ENCODE assay signal across 20 cellular contexts in genomic region chr3:117447419-117447818, GRCh38.
"Had no signal": no experiment of that assay in that cellular context is flagged by ENCODE, and none has a peak within 500 bp of the region (broad histone marks: within the 10 kb centered on the region; RNA-seq: fewer than 3 reads in every experiment).

No MANE protein-coding gene starts in this region.

- DNase-seq: stimulated activated CD4-positive, alpha-beta T cell treated with anti-CD3 and anti-CD28 coated beads, Interleukin-2, amount 100 ng/mL, for 48 hours; stimulated activated CD4-positive, alpha-beta T cell treated with anti-CD3 and anti-CD28 coated beads, Interleukin-4, amount 100 ng/mL, for 1 hour; stimulated activated CD4-positive, alpha-beta T cell treated with anti-CD3 and anti-CD28 coated beads, Interleukin-4, amount 100 ng/mL, for 24 hours; stimulated activated CD4-positive, alpha-beta T cell treated with anti-CD3 and anti-CD28 coated beads, Interleukin-4, amount 100 ng/mL, for 4 hours; stimulated activated CD8-positive, alpha-beta memory T cell treated with anti-CD3 and anti-CD28 coated beads, Interleukin-4, amount 100 ng/mL, for 48 hours; stimulated activated naive B cell treated with anti-CD40 and anti-IgM and Interleukin-4, amounts not matched to agents 10 μg/mL and 1 μg/mL and 100 μg/mL, for 72 hours; stimulated activated naive CD4-positive, alpha-beta T cell; stimulated activated naive CD4-positive, alpha-beta T cell treated with Interleukin-2 at 50 U/mL for 16 hours; stimulated activated naive CD8-positive, alpha-beta T cell treated with anti-CD3 and anti-CD28 coated beads, Interleukin-15, amount 100 ng/mL, for 72 hours; stimulated activated naive CD8-positive, alpha-beta T cell treated with anti-CD3 and anti-CD28 coated beads, Interleukin-15, Interleukin-2, amounts not matched to agents 100 U/mL and 50 U/mL, for 24 hours; stomach; substantia nigra; testis; thyroid gland; tibial artery; transverse colon; trophoblast cell; upper lobe of left lung; upper lobe of right lung; uterus had no signal
